13 cellular contexts compared by ENCODE assay signal in the genomic region with DNA sequence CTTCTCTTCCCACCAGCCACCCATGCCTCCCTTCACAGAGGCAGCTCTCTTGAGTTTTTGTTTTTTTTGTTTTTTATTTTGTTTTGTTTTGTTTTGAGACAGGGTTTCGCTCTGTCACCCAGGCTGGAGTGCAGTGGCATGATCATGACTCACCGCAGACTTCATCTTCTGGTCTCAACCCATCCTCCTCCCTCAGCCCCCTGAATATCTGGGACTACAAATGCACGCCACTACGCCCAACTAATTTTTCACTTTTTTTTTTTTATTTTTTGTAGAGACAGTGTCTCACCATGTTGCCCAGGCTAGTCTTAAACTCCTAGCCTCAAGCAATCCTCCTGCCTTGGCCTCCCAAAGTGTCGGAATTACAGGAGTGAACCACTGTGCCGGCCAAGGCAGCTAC.
DNase-seq lines count a peak whose midpoint lies in the region; ATAC-seq and TF ChIP-seq lines count a peak whose summit lies in the region.
"Had no signal": no experiment of that assay in that cellular context is flagged by ENCODE, and none has a peak within 500 bp of the region (broad histone marks: within the 10 kb centered on the region; RNA-seq: fewer than 3 reads in every experiment).

No MANE protein-coding gene starts in this region.

- no TSS peak for BruUV-seq in PC-9 (replicated peaks; lab: Mats Ljungman, UMichigan)

- H3K4me3 ChIP-seq in PC-9: no peak overlapping the region
- H3K4me3 ChIP-seq: SJSA1 had no signal

- H3K36me3 Mint-ChIP-seq in activated naive CD4-positive, alpha-beta T cell treated with anti-CD3 and anti-CD28 coated beads, Interleukin-2, amount 10 ng/mL, durations not matched to agents 7 days and 5 days: peaks cover 6% of the 10 kb centered on the region
- peaks cover 0 to 18% (median 4%) of the 10 kb centered on the region in 3 donors for H3K36me3 Mint-ChIP-seq in naive thymus-derived CD8-positive, alpha-beta T cell

- H3K4me3 Mint-ChIP-seq in activated naive CD4-positive, alpha-beta T cell treated with anti-CD3 and anti-CD28 coated beads, Interleukin-2, amount 10 ng/mL, durations not matched to agents 7 days and 5 days: peak overlapping the region; percentile 52
- H3K4me3 Mint-ChIP-seq in naive thymus-derived CD8-positive, alpha-beta T cell: peak overlapping the region; percentile 54 to 92 (median 78)
- H3K4me3 Mint-ChIP-seq: IgD-negative memory B cell had no signal

- no peak overlapping the region for H2AFZ ChIP-seq in PC-9

- no peaks in the 10 kb centered on the region for H3K79me2 ChIP-seq in PC-9 (ENCODE audit: low read depth)

- ATAC-seq in naive thymus-derived CD8-positive, alpha-beta T cell: peak; percentile 60 to 76
- no peak for ATAC-seq in HG03196 (IDR thresholded peaks at IDR 0.05; ENCODE audit: unreplicated experiment)

- CTCF ChIA-PET in activated naive CD4-positive, alpha-beta T cell treated with anti-CD3 and anti-CD28 coated beads, Interleukin-2, amount 10 ng/mL, durations not matched to agents 7 days and 5 days (lab: Charles Lee): no interaction called here
- CTCF ChIA-PET in PC-9 (lab: Charles Lee): no interaction called here

- peaks cover 36% of the 10 kb centered on the region for H3K4me1 Mint-ChIP-seq in activated naive CD4-positive, alpha-beta T cell treated with anti-CD3 and anti-CD28 coated beads, Interleukin-2, amount 10 ng/mL, durations not matched to agents 7 days and 5 days
- peaks cover 39 to 78% (median 49%) of the 10 kb centered on the region in 4 donors for H3K4me1 Mint-ChIP-seq in naive thymus-derived CD8-positive, alpha-beta T cell
- H3K4me1 Mint-ChIP-seq: IgD-negative memory B cell had no signal

- intact Hi-C loops in PC-9 (cut with micrococcal nuclease; ENCODE audit: unreplicated experiment): no loop called here

- H3K9me2 ChIP-seq in PC-9 (ENCODE audit: insufficient read depth): no peaks in the 10 kb centered on the region

- no peaks in the 10 kb centered on the region for H3K27me3 ChIP-seq in PC-9 (ENCODE audit: insufficient read depth, low read depth)

- TF ChIP-seq CTCF in PC-9 (conservative IDR thresholded peaks at IDR 0.05): no peak

- no peak overlapping the region for H3K27ac ChIP-seq in PC-9
- H3K27ac ChIP-seq: SJSA1 had no signal

- no peaks in the 10 kb centered on the region for H4K20me1 ChIP-seq in PC-9 (ENCODE audit: insufficient read depth)

- no peaks in the 10 kb centered on the region for H3K36me3 ChIP-seq in PC-9 (ENCODE audit: low read depth)
- H3K36me3 ChIP-seq: SJSA1 had no signal

- peak overlapping the region; percentile 79 for H3K27ac Mint-ChIP-seq in activated naive CD4-positive, alpha-beta T cell treated with anti-CD3 and anti-CD28 coated beads, Interleukin-2, amount 10 ng/mL, durations not matched to agents 7 days and 5 days
- H3K27ac Mint-ChIP-seq in naive thymus-derived CD8-positive, alpha-beta T cell: peak overlapping the region; percentile 71 to 95 (median 87)
- H3K27ac Mint-ChIP-seq: IgD-negative memory B cell had no signal

- H3F3A ChIP-seq in PC-9 (ENCODE audit: insufficient read depth, low read depth): no peaks in the 10 kb centered on the region

- H3K9me3 Mint-ChIP-seq in activated naive CD4-positive, alpha-beta T cell treated with anti-CD3 and anti-CD28 coated beads, Interleukin-2, amount 10 ng/mL, durations not matched to agents 7 days and 5 days: no peaks in the 10 kb centered on the region
- no peaks in the 10 kb centered on the region for H3K9me3 Mint-ChIP-seq in naive thymus-derived CD8-positive, alpha-beta T cell

- in situ Hi-C loops in Caki2 (cut with HindIII; ENCODE audit: low pct_unique_long_range_greater_than_20kb, low sequenced_read_pairs): no loop called here

- POLR2A ChIA-PET in naive thymus-derived CD8-positive, alpha-beta T cell (lab: Charles Lee): interaction anchor here (0.7 kb wide), 1 partner anchor 65 kb away, joined by 3 read pairs; no protein-coding TSS in a partner anchor
- POLR2A ChIA-PET in PC-9 (lab: Charles Lee; ENCODE audit: unreplicated experiment): no interaction called here

- H3K4me1 ChIP-seq in PC-9 (replicated peaks; ENCODE audit: insufficient read depth): no peaks in the 10 kb centered on the region
- H3K4me1 ChIP-seq: SJSA1 had no signal

- no peak overlapping the region for H3K4me2 ChIP-seq in PC-9

- peak; percentile 8 for DNase-seq in Caki2 (ENCODE audit: low read depth)
- peak; percentile 21 for DNase-seq in RPMI7951 (ENCODE audit: low read depth)
- DNase-seq in activated naive CD4-positive, alpha-beta T cell treated with anti-CD3 and anti-CD28 coated beads, Interleukin-2, amount 10 ng/mL, durations not matched to agents 7 days and 5 days: no peak
- peak in 2 of 10 donors; percentile 12 to 18 for DNase-seq in naive thymus-derived CD8-positive, alpha-beta T cell
- DNase-seq in PC-9: no peak
- DNase-seq in OCI-M1 (lab: John Stamatoyannopoulos, UW): no peak
- DNase-seq: DMS 273 treated with DMSO at 0.1 percent for 48 hours, NCI-H1436 treated with DMSO at 0.1 percent for 48 hours, NCI-H2081, NCI-H524 treated with DMSO at 0.1 percent for 48 hours had no signal

- no peaks in the 10 kb centered on the region for H3K9me3 ChIP-seq in PC-9 (ENCODE audit: insufficient read depth, low read depth)
- H3K9me3 ChIP-seq: SJSA1 had no signal

- no peaks in the 10 kb centered on the region for H3K27me3 Mint-ChIP-seq in activated naive CD4-positive, alpha-beta T cell treated with anti-CD3 and anti-CD28 coated beads, Interleukin-2, amount 10 ng/mL, durations not matched to agents 7 days and 5 days
- H3K27me3 Mint-ChIP-seq in naive thymus-derived CD8-positive, alpha-beta T cell: no peaks in the 10 kb centered on the region

Comparison
In these comparisons a context has a peak if more than half of its experiments do, and no peak if none do; other contexts are left out.
1. DNase-seq: peak in Caki2 (single experiment) and RPMI7951 (single experiment); none in activated naive CD4-positive, alpha-beta T cell treated with anti-CD3 and anti-CD28 coated beads, Interleukin-2, amount 10 ng/mL, durations not matched to agents 7 days and 5 days (single experiment), PC-9 (0 of 2) and OCI-M1 (single experiment).